In genomic region chr1:37480125-37480466, GRCh38 we compare ENCODE assay signal across 8 cellular contexts. TPM values are rescaled to one million over a fixed set of nuclear protein-coding genes. Genes with fewer than 3 reads are reported as not detected.
A peak's percentile ranks its signal among the peaks of the same experiment; 100 is the strongest.
DNase-seq lines count a peak whose midpoint lies in the region; ATAC-seq and TF ChIP-seq lines count a peak whose summit lies in the region.

No MANE protein-coding gene starts in this region.

- POLR2A ChIA-PET in activated B cell treated with CpG ODN at 0.5 μM for 24 hours (lab: Charles Lee) = interaction anchor here (0.8 to 2.3 kb wide), 11 partner anchors 9 to 1549 kb away, joined by 3 to 19 read pairs (median 5); partner anchors contain the start of genes AGO3, CDCA8, MEAF6 and MTF1

- peak overlapping the region; percentile 99 for H3K4me3 Mint-ChIP-seq in activated B cell treated with CpG ODN at 0.5 μM for 24 hours
- H3K4me3 Mint-ChIP-seq in stimulated activated effector memory CD8-positive, alpha-beta T cell treated with anti-CD3 and anti-CD28 coated beads, Interleukin-12 subunit alpha, Interleukin-12 subunit beta, amount 100 ng/mL, for 72 hours = peak overlapping the region; percentile 95

- TF ChIP-seq CTCF in HFF-Myc (IDR thresholded peaks at IDR 0.05; ENCODE audit: low read depth, low read length, missing control alignments) = no peak
- no peak for TF ChIP-seq CTCF in activated B cell treated with CpG ODN at 0.5 μM for 24 hours (IDR thresholded peaks at IDR 0.05)

- CTCF ChIA-PET in activated B cell treated with CpG ODN at 0.5 μM for 24 hours (lab: Charles Lee) = interaction anchor here (5.2 to 10.1 kb wide), 2 partner anchors 8 to 24 kb away, joined by 32 to 124 read pairs; no protein-coding TSS in a partner anchor

- peak overlapping the region; percentile 80 for H3K4me3 ChIP-seq in HFF-Myc (replicated peaks; ENCODE audit: low read depth, low read length)

- H3K27ac Mint-ChIP-seq in activated B cell treated with CpG ODN at 0.5 μM for 24 hours = peak overlapping the region; percentile 92
- peak overlapping the region; percentile 97 for H3K27ac Mint-ChIP-seq in stimulated activated effector memory CD8-positive, alpha-beta T cell treated with anti-CD3 and anti-CD28 coated beads, Interleukin-12 subunit alpha, Interleukin-12 subunit beta, amount 100 ng/mL, for 72 hours

- H3K27me3 Mint-ChIP-seq in activated B cell treated with CpG ODN at 0.5 μM for 24 hours = no peaks in the 10 kb centered on the region

- ATAC-seq in activated B cell treated with CpG ODN at 0.5 μM for 24 hours (ENCODE audit: low read depth) (no peak), left cardiac atrium (no peak), GM19023 (IDR thresholded peaks at IDR 0.05; ENCODE audit: unreplicated experiment) (no peak), HG02798 (IDR thresholded peaks at IDR 0.05; ENCODE audit: poor library complexity, unreplicated experiment) (no peak), GM18519 (IDR thresholded peaks at IDR 0.05; ENCODE audit: low FRiP score, unreplicated experiment) (no peak)
- no peak for ATAC-seq in stimulated activated effector memory CD8-positive, alpha-beta T cell treated with anti-CD3 and anti-CD28 coated beads, Interleukin-12 subunit alpha, Interleukin-12 subunit beta, amount 100 ng/mL, for 72 hours

- peaks cover 61% of the 10 kb centered on the region for H3K4me1 Mint-ChIP-seq in activated B cell treated with CpG ODN at 0.5 μM for 24 hours
- peaks cover 58% of the 10 kb centered on the region for H3K4me1 Mint-ChIP-seq in stimulated activated effector memory CD8-positive, alpha-beta T cell treated with anti-CD3 and anti-CD28 coated beads, Interleukin-12 subunit alpha, Interleukin-12 subunit beta, amount 100 ng/mL, for 72 hours

- H3K9me3 Mint-ChIP-seq in activated B cell treated with CpG ODN at 0.5 μM for 24 hours = no peaks in the 10 kb centered on the region
- H3K9me3 Mint-ChIP-seq in stimulated activated effector memory CD8-positive, alpha-beta T cell treated with anti-CD3 and anti-CD28 coated beads, Interleukin-12 subunit alpha, Interleukin-12 subunit beta, amount 100 ng/mL, for 72 hours = no peaks in the 10 kb centered on the region

- DNase-seq in HFF-Myc (ENCODE audit: extremely low read depth, low read depth) = no peak
- no peak for DNase-seq in activated B cell treated with CpG ODN at 0.5 μM for 24 hours
- DNase-seq in left cardiac atrium = peak; percentile 34
- DNase-seq in stimulated activated effector memory CD8-positive, alpha-beta T cell treated with anti-CD3 and anti-CD28 coated beads, Interleukin-12 subunit alpha, Interleukin-12 subunit beta, amount 100 ng/mL, for 72 hours (ENCODE audit: low spot score in 2 of 2) = no peak
- DNase-seq in islet precursor cell = no peak

- peaks cover 94% of the 10 kb centered on the region for H3K36me3 Mint-ChIP-seq in activated B cell treated with CpG ODN at 0.5 μM for 24 hours (ENCODE audit: low read depth)
- peaks cover 100% of the 10 kb centered on the region for H3K36me3 Mint-ChIP-seq in stimulated activated effector memory CD8-positive, alpha-beta T cell treated with anti-CD3 and anti-CD28 coated beads, Interleukin-12 subunit alpha, Interleukin-12 subunit beta, amount 100 ng/mL, for 72 hours

- intact Hi-C loops in activated B cell treated with CpG ODN at 0.5 μM for 24 hours (cut with micrococcal nuclease) = no loop called here
- intact Hi-C loops in left cardiac atrium (cut with DNase I) = no loop called here

RNA-seq across cellular contexts. Expression of gene ZC3H12A, which starts 5.7 kb away (rescaled TPM):
- total RNA-seq in activated B cell treated with CpG ODN at 0.5 μM for 24 hours = 140 and 145 TPM in 2 replicates
- total RNA-seq in left cardiac atrium = 10 to 100 TPM in 1 of 2 donors, 1 to 10 TPM in 1; 6.4 to 13.7 TPM

RNA-seq across cellular contexts. Expression of gene MEAF6, which starts 34.5 kb away (rescaled TPM):
- total RNA-seq in activated B cell treated with CpG ODN at 0.5 μM for 24 hours = 59.9 and 66.5 TPM in 2 replicates
- 10 to 100 TPM; 34.6 to 36.4 TPM for total RNA-seq in left cardiac atrium
